Comparison of ENCODE assay signal across 24 cellular contexts in genomic region chr1:185449378-185450101, GRCh38.
"Had no signal": no experiment of that assay in that cellular context is flagged by ENCODE, and none has a peak within 500 bp of the region (broad histone marks: within the 10 kb centered on the region; RNA-seq: fewer than 3 reads in every experiment).

No MANE protein-coding gene starts in this region.

- H3K27ac ChIP-seq: foreskin keratinocyte, neutrophil, sigmoid colon, skin epidermis, suprapubic skin, thyroid gland, upper lobe of left lung, uterus had no signal

- H3K4me3 ChIP-seq: lung, sigmoid colon, skin epidermis, suprapubic skin, thyroid gland, upper lobe of left lung, uterus had no signal

- H3K27me3 ChIP-seq: foreskin keratinocyte, neutrophil, sigmoid colon, suprapubic skin, thyroid gland, upper lobe of left lung, uterus had no signal

- ATAC-seq: foreskin keratinocyte; left cardiac atrium; left ventricle myocardium superior; naive thymus-derived CD4-positive, alpha-beta T cell; stimulated activated effector memory CD8-positive, alpha-beta T cell treated with anti-CD3 and anti-CD28 coated beads, Interleukin-12 subunit alpha, Interleukin-12 subunit beta, amount 100 ng/mL, for 72 hours; stimulated activated naive CD8-positive, alpha-beta T cell treated with anti-CD3 and anti-CD28 coated beads, Interleukin-15, Interleukin-2, amounts not matched to agents 100 U/mL and 50 U/mL, for 24 hours had no signal

- FAIRE-seq: endothelial cell of umbilical vein, kidney had no signal

- H3K4me1 ChIP-seq: foreskin keratinocyte, sigmoid colon, suprapubic skin, thyroid gland, upper lobe of left lung, uterus had no signal

- H3K9me3 ChIP-seq: neutrophil, sigmoid colon, suprapubic skin, thyroid gland, upper lobe of left lung, uterus had no signal

- H3K36me3 ChIP-seq: neutrophil, sigmoid colon, suprapubic skin, thyroid gland, upper lobe of left lung, uterus had no signal

- DNase-seq: dermis blood vessel endothelial cell; effector CD4-positive, alpha-beta T cell; endodermal cell; erythroblast; foreskin keratinocyte; kidney; left cardiac atrium; left ventricle myocardium superior; midbrain; naive thymus-derived CD4-positive, alpha-beta T cell; nephron progenitor cell; sigmoid colon; stimulated activated CD4-positive, alpha-beta T cell treated with anti-CD3 and anti-CD28 coated beads, Interleukin-4, amount 100 ng/mL, for 1 hour; stimulated activated CD8-positive, alpha-beta memory T cell treated with anti-CD3 and anti-CD28 coated beads, Interleukin-4, amount 100 ng/mL, for 48 hours; stimulated activated naive CD8-positive, alpha-beta T cell treated with anti-CD3 and anti-CD28 coated beads, Interleukin-15, Interleukin-2, amounts not matched to agents 100 U/mL and 50 U/mL, for 24 hours; thyroid gland; upper lobe of left lung; uterus had no signal
